15 cellular contexts compared by ENCODE assay signal in the genomic region with DNA sequence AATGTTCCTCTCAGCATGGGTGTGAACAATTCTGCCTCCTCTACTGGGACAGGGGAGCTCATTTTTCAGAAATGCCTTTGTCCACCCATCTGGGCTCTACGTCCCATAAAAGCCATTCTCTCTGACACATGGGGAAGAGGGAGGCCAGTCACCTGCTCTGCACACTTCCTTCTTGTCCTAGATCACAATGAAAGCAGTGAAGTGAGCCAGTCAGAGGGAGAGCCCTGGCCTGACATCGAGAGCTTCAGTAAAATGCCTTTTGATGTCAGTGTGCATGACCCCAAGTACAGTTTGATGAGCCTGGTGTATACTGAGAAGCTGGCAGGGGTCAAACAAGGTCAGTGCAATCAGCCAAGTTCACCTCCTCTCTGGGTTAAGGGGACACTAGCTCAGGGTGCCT.
A peak's percentile ranks its signal among the peaks of the same experiment; 100 is the strongest.
DNase-seq lines count a peak whose midpoint lies in the region; ATAC-seq and TF ChIP-seq lines count a peak whose summit lies in the region.
"Had no signal": no experiment of that assay in that cellular context is flagged by ENCODE, and none has a peak within 500 bp of the region (broad histone marks: within the 10 kb centered on the region; RNA-seq: fewer than 3 reads in every experiment).

No MANE protein-coding gene starts in this region.

- H3K4me3 ChIP-seq in HCT116 (replicated peaks in 1 of 2; ENCODE audit: low read depth in 1 of 2, low read length in 2 of 2) (no peak overlapping the region), upper lobe of left lung (no peak overlapping the region)
- H3K4me3 ChIP-seq: HAP-1 had no signal

- no peak for ATAC-seq in HCT116
- ATAC-seq in GM18517 (IDR thresholded peaks at IDR 0.05; ENCODE audit: unreplicated experiment): no peak
- no peak for ATAC-seq in upper lobe of left lung (ENCODE audit: low FRiP score in 2 of 2)

- no peaks in the 10 kb centered on the region for H3K79me2 ChIP-seq in HCT116 (ENCODE audit: insufficient read depth, low read length)

- H3K27ac ChIP-seq in HCT116 (ENCODE audit: low read depth, low read length) (no peak overlapping the region), upper lobe of left lung (no peak overlapping the region)

- WGBS in upper lobe of left lung, 2 donors: 50 to 72% methylated on average over 1 to 2 of the region's 2 CpGs

- DNase-seq in HCT116 (ENCODE audit: low read depth, low spot score) (no peak), SK-MEL-5 (ENCODE audit: low read depth, low spot score) (peak; percentile 55), nephron progenitor cell (no peak), upper lobe of left lung (no peak), cerebellar nuclear complex (lab: John Stamatoyannopoulos, UW) (no peak)
- DNase-seq: C1 segment of cervical spinal cord; Calu3; CD4-positive, alpha-beta memory T cell; COR-L47; DMS53; DMS79 treated with DMSO at 0.1 percent for 48 hours; GF-D8; GOT3 had no signal

- RAD21 ChIA-PET in HCT116 (lab: Charles Lee; ENCODE audit: low non-redundant PET in 1 of 2, low total read pairs in 2 of 2, uncharacterized antibody in 2 of 2, unreplicated experiment in 2 of 2): interaction anchor here in 1 of 2 experiments (0.6 kb wide), 1 partner anchor 117 kb away, joined by 4 read pairs; no protein-coding TSS in a partner anchor

- H3K4me1 Mint-ChIP-seq in nephron progenitor cell: peaks cover 12% of the 10 kb centered on the region
- H3K4me1 Mint-ChIP-seq: CD4-positive, alpha-beta memory T cell had no signal

- H3K4me2 ChIP-seq in HCT116 (ENCODE audit: low read length): no peak overlapping the region

- peak overlapping the region; percentile 94 for H3K27ac Mint-ChIP-seq in nephron progenitor cell

- no TSS peak for BruUV-seq in HCT116 (replicated peaks; lab: Mats Ljungman, UMichigan)

- H3K9me3 Mint-ChIP-seq in nephron progenitor cell: no peaks in the 10 kb centered on the region
- H3K9me3 Mint-ChIP-seq: CD4-positive, alpha-beta memory T cell had no signal

- H3K4me3 Mint-ChIP-seq in nephron progenitor cell: no peak overlapping the region
- H3K4me3 Mint-ChIP-seq: CD4-positive, alpha-beta memory T cell had no signal

- TF ChIP-seq POLR2A in HCT116 (IDR thresholded peaks at IDR 0.05; ENCODE audit: borderline replicate concordance, extremely low read depth, insufficient read depth, insufficient read length) (no peak), upper lobe of left lung (IDR thresholded peaks at IDR 0.05) (no peak)

- H3K36me3 Mint-ChIP-seq in nephron progenitor cell (ENCODE audit: low read depth): peaks cover 76% of the 10 kb centered on the region
- H3K36me3 Mint-ChIP-seq: CD4-positive, alpha-beta memory T cell had no signal

- no peaks in the 10 kb centered on the region for H3K9me3 ChIP-seq in HCT116 (ENCODE audit: control insufficient read depth in 1 of 2, insufficient read depth in 1 of 2, low read depth in 1 of 2, low read length in 2 of 2)
- no peaks in the 10 kb centered on the region for H3K9me3 ChIP-seq in upper lobe of left lung
- H3K9me3 ChIP-seq: HAP-1 had no signal

- H3K9ac ChIP-seq in HCT116 (ENCODE audit: low read length): no peak overlapping the region

- no peaks in the 10 kb centered on the region for H3K9me2 ChIP-seq in HCT116 (ENCODE audit: insufficient read depth)

- no peaks in the 10 kb centered on the region for H3K36me3 ChIP-seq in HCT116 (ENCODE audit: control insufficient read depth in 1 of 2, insufficient read depth in 2 of 2, low read length in 2 of 2)
- no peaks in the 10 kb centered on the region for H3K36me3 ChIP-seq in upper lobe of left lung

- TF ChIP-seq RAD21 in HCT116 (IDR thresholded peaks at IDR 0.05; ENCODE audit: low read depth): no peak

- in situ Hi-C loops in SK-MEL-5 (cut with HindIII; ENCODE audit: low pct_unique_long_range_greater_than_20kb, low sequenced_read_pairs): no loop called here

- POLR2A ChIA-PET in HCT116 (lab: Charles Lee): no interaction called here

- H3K4me1 ChIP-seq in HCT116 (ENCODE audit: control insufficient read depth in 1 of 2, insufficient read depth in 2 of 2, low read length in 2 of 2) (no peaks in the 10 kb centered on the region), upper lobe of left lung (no peaks in the 10 kb centered on the region)
- H3K4me1 ChIP-seq: HAP-1 had no signal

- CTCF ChIA-PET in HCT116 (lab: Charles Lee): no interaction called here

- no peak overlapping the region for H2AFZ ChIP-seq in HCT116 (ENCODE audit: low read depth, low read length, poor library complexity, severe bottlenecking)

- H3K27me3 ChIP-seq in HCT116 (ENCODE audit: insufficient read depth, low read length) (no peaks in the 10 kb centered on the region), upper lobe of left lung (no peaks in the 10 kb centered on the region)

- TF ChIP-seq CTCF in HCT116 (IDR thresholded peaks at IDR 0.05 in 2 of 3, conservative IDR thresholded peaks at IDR 0.05 in 1 of 3; ENCODE audit: borderline replicate concordance in 1 of 3, insufficient read depth in 1 of 3, low read depth in 2 of 3, low read length in 2 of 3): no peak
- TF ChIP-seq CTCF in nephron progenitor cell (IDR thresholded peaks at IDR 0.05): no peak
- TF ChIP-seq CTCF in upper lobe of left lung (IDR thresholded peaks at IDR 0.05): no peak

- no peak for TF ChIP-seq EP300 in upper lobe of left lung (IDR thresholded peaks at IDR 0.05)

- no peaks in the 10 kb centered on the region for H4K20me1 ChIP-seq in HCT116 (ENCODE audit: insufficient read depth)

- no peaks in the 10 kb centered on the region for H3K27me3 Mint-ChIP-seq in nephron progenitor cell (ENCODE audit: low read depth, poor library complexity)
- H3K27me3 Mint-ChIP-seq: CD4-positive, alpha-beta memory T cell had no signal

- intact Hi-C loops in HCT116 (cut with micrococcal nuclease): no loop called here

TF ChIP-seq in HCT116, 20 proteins besides CTCF, POLR2A, EP300 and RAD21:
- TF ChIP-seq ZFX (IDR thresholded peaks at IDR 0.05): 0 out of 2 replicates have a peak, but pooled peaks have one; percentile 13
- TF ChIP-seq ELF1 (IDR thresholded peaks at IDR 0.05; ENCODE audit: borderline replicate concordance, low read depth): no peak
